9 cellular contexts compared by ENCODE assay signal in genomic region chr1:23718482-23718881, GRCh38. TPM values are rescaled to one million over a fixed set of nuclear protein-coding genes. Genes with fewer than 3 reads are reported as not detected.
DNase-seq lines count a peak whose midpoint lies in the region; ATAC-seq and TF ChIP-seq lines count a peak whose summit lies in the region.
"Had no signal": no experiment of that assay in that cellular context is flagged by ENCODE, and none has a peak within 500 bp of the region (broad histone marks: within the 10 kb centered on the region; RNA-seq: fewer than 3 reads in every experiment).

No MANE protein-coding gene starts in this region.

- no peaks in the 10 kb centered on the region for H3K36me3 ChIP-seq in tibial nerve

- H3K9me3 ChIP-seq in tibial nerve, result no peaks in the 10 kb centered on the region

- H3K27ac ChIP-seq in tibial nerve, result no peak overlapping the region

- H3K27me3 ChIP-seq in tibial nerve, result no peaks in the 10 kb centered on the region

- no peak for ATAC-seq in activated CD8-positive, alpha-beta T cell treated with anti-CD3 and anti-CD28 coated beads for 36 hours
- ATAC-seq in activated CD8-positive, alpha-beta T cell treated with anti-CD3 and anti-CD28 coated beads, Interleukin-2, amount 10 ng/mL, durations not matched to agents 7 days and 5 days, result no peak
- ATAC-seq in HG03196 (IDR thresholded peaks at IDR 0.05; ENCODE audit: unreplicated experiment), result no peak
- no peak for ATAC-seq in GM21723 (IDR thresholded peaks at IDR 0.05; ENCODE audit: unreplicated experiment)

- H3K4me3 ChIP-seq in tibial nerve, result no peak overlapping the region

- H3K27me3 Mint-ChIP-seq in activated CD8-positive, alpha-beta T cell treated with anti-CD3 and anti-CD28 coated beads for 36 hours, result no peaks in the 10 kb centered on the region
- H3K27me3 Mint-ChIP-seq in activated CD8-positive, alpha-beta T cell treated with anti-CD3 and anti-CD28 coated beads, Interleukin-2, amount 10 ng/mL, durations not matched to agents 7 days and 5 days (ENCODE audit: low read depth), result no peaks in the 10 kb centered on the region

- H3K4me1 Mint-ChIP-seq in activated CD8-positive, alpha-beta T cell treated with anti-CD3 and anti-CD28 coated beads for 36 hours (ENCODE audit: low read depth), result peaks cover 26% of the 10 kb centered on the region
- peaks cover 3% of the 10 kb centered on the region for H3K4me1 Mint-ChIP-seq in activated CD8-positive, alpha-beta T cell treated with anti-CD3 and anti-CD28 coated beads, Interleukin-2, amount 10 ng/mL, durations not matched to agents 7 days and 5 days (ENCODE audit: low read depth)

- no peak overlapping the region for H3K27ac Mint-ChIP-seq in activated CD8-positive, alpha-beta T cell treated with anti-CD3 and anti-CD28 coated beads for 36 hours
- H3K27ac Mint-ChIP-seq in activated CD8-positive, alpha-beta T cell treated with anti-CD3 and anti-CD28 coated beads, Interleukin-2, amount 10 ng/mL, durations not matched to agents 7 days and 5 days, result no peak overlapping the region

- TF ChIP-seq EP300 in tibial nerve (IDR thresholded peaks at IDR 0.05), result no peak

- intact Hi-C loops in activated CD8-positive, alpha-beta T cell treated with anti-CD3 and anti-CD28 coated beads for 36 hours (cut with micrococcal nuclease), result no loop called here

- CTCF ChIA-PET in activated CD8-positive, alpha-beta T cell treated with anti-CD3 and anti-CD28 coated beads for 36 hours (lab: Charles Lee), result interaction anchor here (1.6 kb wide), 1 partner anchor 21 kb away, joined by 4 read pairs; no protein-coding TSS in a partner anchor
- CTCF ChIA-PET in activated CD8-positive, alpha-beta T cell treated with anti-CD3 and anti-CD28 coated beads, Interleukin-2, amount 10 ng/mL, durations not matched to agents 7 days and 5 days (lab: Charles Lee), result interaction anchor here (1.8 kb wide), 1 partner anchor 54 kb away, joined by 6 read pairs; no protein-coding TSS in a partner anchor

- POLR2A ChIA-PET in activated CD8-positive, alpha-beta T cell treated with anti-CD3 and anti-CD28 coated beads for 36 hours (lab: Charles Lee), result interaction anchor here (1.3 kb wide), 1 partner anchor 27 kb away, joined by 3 read pairs; the partner anchor contains the start of gene RPL11
- POLR2A ChIA-PET in activated CD8-positive, alpha-beta T cell treated with anti-CD3 and anti-CD28 coated beads, Interleukin-2, amount 10 ng/mL, durations not matched to agents 7 days and 5 days (lab: Charles Lee), result interaction anchor here (0.7 kb wide), 1 partner anchor 41 kb away, joined by 3 read pairs; no protein-coding TSS in a partner anchor

- H3K4me3 Mint-ChIP-seq in activated CD8-positive, alpha-beta T cell treated with anti-CD3 and anti-CD28 coated beads for 36 hours, result no peak overlapping the region
- H3K4me3 Mint-ChIP-seq in activated CD8-positive, alpha-beta T cell treated with anti-CD3 and anti-CD28 coated beads, Interleukin-2, amount 10 ng/mL, durations not matched to agents 7 days and 5 days, result no peak overlapping the region

- no peaks in the 10 kb centered on the region for H3K9me3 Mint-ChIP-seq in activated CD8-positive, alpha-beta T cell treated with anti-CD3 and anti-CD28 coated beads for 36 hours
- H3K9me3 Mint-ChIP-seq in activated CD8-positive, alpha-beta T cell treated with anti-CD3 and anti-CD28 coated beads, Interleukin-2, amount 10 ng/mL, durations not matched to agents 7 days and 5 days (ENCODE audit: insufficient read depth), result no peaks in the 10 kb centered on the region

- H3K36me3 Mint-ChIP-seq in activated CD8-positive, alpha-beta T cell treated with anti-CD3 and anti-CD28 coated beads for 36 hours (ENCODE audit: low read depth), result peaks cover 3% of the 10 kb centered on the region
- H3K36me3 Mint-ChIP-seq in activated CD8-positive, alpha-beta T cell treated with anti-CD3 and anti-CD28 coated beads, Interleukin-2, amount 10 ng/mL, durations not matched to agents 7 days and 5 days (ENCODE audit: low read depth), result peaks cover 7% of the 10 kb centered on the region

- peak; percentile 13 for TF ChIP-seq CTCF in activated CD8-positive, alpha-beta T cell treated with anti-CD3 and anti-CD28 coated beads for 36 hours (IDR thresholded peaks at IDR 0.05)
- TF ChIP-seq CTCF in tibial nerve (IDR thresholded peaks at IDR 0.05), result peak in 3 of 5 experiments; percentile 12 to 30 (median 29)

- 54 to 62% methylated on average over 3 of the region's 3 CpGs for WGBS in tibial nerve, 2 donors

- DNase-seq in activated CD8-positive, alpha-beta T cell treated with anti-CD3 and anti-CD28 coated beads for 36 hours, result no peak
- DNase-seq in activated CD8-positive, alpha-beta T cell treated with anti-CD3 and anti-CD28 coated beads, Interleukin-2, amount 10 ng/mL, durations not matched to agents 7 days and 5 days, result no peak
- peak; percentile 20 for DNase-seq in NCI-H510A treated with DMSO at 0.1 percent for 48 hours (lab: John Stamatoyannopoulos, UW)
- peak; percentile 29 for DNase-seq in fibroblast of gingiva (ENCODE audit: low read depth)
- no peak for DNase-seq in tibial nerve (ENCODE audit: low spot score in 2 of 2)
- no peak for DNase-seq in C1 segment of cervical spinal cord (lab: John Stamatoyannopoulos, UW)
- DNase-seq: activated CD8-positive, alpha-beta memory T cell treated with anti-CD3 and anti-CD28 coated beads, Interleukin-2, amount 50 U/mL, for 48 hours had no signal

- TF ChIP-seq POLR2A in tibial nerve (IDR thresholded peaks at IDR 0.05), result no peak

- no peaks in the 10 kb centered on the region for H3K4me1 ChIP-seq in tibial nerve

RNA-seq across cellular contexts. Expression of gene ELOA, which starts 24.8 kb away (rescaled TPM):
- total RNA-seq in activated CD8-positive, alpha-beta T cell treated with anti-CD3 and anti-CD28 coated beads for 36 hours, result 10 to 100 TPM; 29.7 to 29.9 TPM
- 10 to 100 TPM; 29.2 to 31.0 TPM for total RNA-seq in activated CD8-positive, alpha-beta T cell treated with anti-CD3 and anti-CD28 coated beads, Interleukin-2, amount 10 ng/mL, durations not matched to agents 7 days and 5 days
- 10 to 100 TPM; 21.4 to 32.7 (median 23.7) TPM for total RNA-seq in tibial nerve

RNA-seq across cellular contexts. Expression of gene RPL11, which starts 26.9 kb away (rescaled TPM):
- total RNA-seq in activated CD8-positive, alpha-beta T cell treated with anti-CD3 and anti-CD28 coated beads for 36 hours, result 1,000 to 10,000 TPM; 1,493 to 1,569 TPM
- 1,000 to 10,000 TPM; 1,096 to 1,128 TPM for total RNA-seq in activated CD8-positive, alpha-beta T cell treated with anti-CD3 and anti-CD28 coated beads, Interleukin-2, amount 10 ng/mL, durations not matched to agents 7 days and 5 days
- total RNA-seq in tibial nerve, result 100 to 1,000 TPM; 739 to 843 (median 765) TPM

RNA-seq across cellular contexts. Expression of gene PITHD1, which starts 59.7 kb away (rescaled TPM):
- 10 to 100 TPM; 65.8 to 65.9 TPM for total RNA-seq in activated CD8-positive, alpha-beta T cell treated with anti-CD3 and anti-CD28 coated beads for 36 hours
- total RNA-seq in activated CD8-positive, alpha-beta T cell treated with anti-CD3 and anti-CD28 coated beads, Interleukin-2, amount 10 ng/mL, durations not matched to agents 7 days and 5 days, result 10 to 100 TPM; 62.3 to 67.9 TPM
- total RNA-seq in tibial nerve, result 100 to 1,000 TPM in 1 of 4 donors, 10 to 100 TPM in 3; 64.2 to 105 (median 68.0) TPM

Comparison
In these comparisons a context has a peak if more than half of its experiments do, and no peak if none do; other contexts are left out.
1. DNase-seq: peak in NCI-H510A treated with DMSO at 0.1 percent for 48 hours (single experiment) and fibroblast of gingiva (single experiment); none in activated CD8-positive, alpha-beta T cell treated with anti-CD3 and anti-CD28 coated beads for 36 hours (single experiment), activated CD8-positive, alpha-beta T cell treated with anti-CD3 and anti-CD28 coated beads, Interleukin-2, amount 10 ng/mL, durations not matched to agents 7 days and 5 days (single experiment), tibial nerve (0 of 2) and C1 segment of cervical spinal cord (0 of 14).